In the genomic region with DNA sequence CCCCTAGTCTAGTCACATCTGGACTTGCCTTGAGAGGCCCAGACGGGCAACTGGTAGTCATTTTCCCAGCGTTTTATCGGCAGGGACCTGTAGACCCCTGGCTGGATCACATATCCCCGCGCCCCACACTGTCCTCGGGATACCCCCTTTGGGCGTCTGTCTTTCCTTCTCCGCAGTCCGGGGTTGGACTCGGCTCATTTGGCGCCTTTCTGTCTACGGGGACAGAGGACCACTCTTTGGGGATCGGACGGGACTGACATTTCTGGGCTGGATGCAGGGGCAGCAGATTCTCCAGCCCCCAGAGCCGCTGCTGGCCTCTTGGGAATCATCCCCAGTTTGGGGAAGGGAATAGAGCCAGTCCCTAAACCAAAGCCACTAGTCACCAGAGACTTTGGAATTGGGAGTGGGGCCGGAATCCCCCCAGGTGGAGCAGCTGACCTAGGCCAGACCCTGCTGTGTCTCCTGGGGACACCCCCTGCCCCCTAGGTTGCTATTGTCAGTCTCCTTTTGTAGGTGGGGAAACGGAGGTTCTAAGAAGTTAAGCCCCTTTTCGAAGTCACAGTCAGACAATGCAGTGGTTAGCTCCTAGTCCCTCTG, we compare ENCODE assay signal across 8 cellular contexts. TPM values are rescaled to one million over a fixed set of nuclear protein-coding genes. Genes with fewer than 3 reads are reported as not detected.
A peak's percentile ranks its signal among the peaks of the same experiment; 100 is the strongest.
DNase-seq lines count a peak whose midpoint lies in the region; ATAC-seq lines count a peak whose summit lies in the region.

No MANE protein-coding gene starts in this region.

- H3K9me3 Mint-ChIP-seq in activated CD4-positive, alpha-beta memory T cell treated with anti-CD3 and anti-CD28 coated beads for 36 hours = no peaks in the 10 kb centered on the region
- H3K9me3 Mint-ChIP-seq in stimulated activated effector memory CD8-positive, alpha-beta T cell treated with anti-CD3 and anti-CD28 coated beads, Interleukin-12 subunit alpha, Interleukin-12 subunit beta, amount 100 ng/mL, for 72 hours = no peaks in the 10 kb centered on the region

- H3K27ac Mint-ChIP-seq in activated CD4-positive, alpha-beta memory T cell treated with anti-CD3 and anti-CD28 coated beads for 36 hours = peak overlapping the region; percentile 72
- H3K27ac Mint-ChIP-seq in stimulated activated effector memory CD8-positive, alpha-beta T cell treated with anti-CD3 and anti-CD28 coated beads, Interleukin-12 subunit alpha, Interleukin-12 subunit beta, amount 100 ng/mL, for 72 hours = peak overlapping the region; percentile 86

- CTCF ChIA-PET in activated CD4-positive, alpha-beta memory T cell treated with anti-CD3 and anti-CD28 coated beads for 36 hours (lab: Charles Lee) = interaction anchor here (1.3 to 3.4 kb wide), 7 partner anchors 10 to 275 kb away, joined by 3 to 18 read pairs (median 6); no protein-coding TSS in a partner anchor

- H3K27me3 Mint-ChIP-seq in activated CD4-positive, alpha-beta memory T cell treated with anti-CD3 and anti-CD28 coated beads for 36 hours = no peaks in the 10 kb centered on the region

- DNase-seq in activated CD8-positive, alpha-beta memory T cell treated with anti-CD3 and anti-CD28 coated beads for 24 hours = peak; percentile 63
- no peak for DNase-seq in activated CD8-positive, alpha-beta memory T cell treated with anti-CD3 and anti-CD28 coated beads, Interleukin-2, amount 50 U/mL, for 4 hours
- no peak for DNase-seq in activated CD4-positive, alpha-beta memory T cell treated with anti-CD3 and anti-CD28 coated beads for 36 hours
- DNase-seq in hepatic stellate cell (ENCODE audit: low spot score) (peak; percentile 46), NCI-H1105 (lab: John Stamatoyannopoulos, UW) (no peak)
- DNase-seq in stimulated activated effector memory CD8-positive, alpha-beta T cell treated with anti-CD3 and anti-CD28 coated beads, Interleukin-12 subunit alpha, Interleukin-12 subunit beta, amount 100 ng/mL, for 72 hours (ENCODE audit: low spot score in 2 of 2) = no peak

- intact Hi-C loops in activated CD4-positive, alpha-beta memory T cell treated with anti-CD3 and anti-CD28 coated beads for 36 hours (cut with micrococcal nuclease) = loop anchor here (2.0 to 10.0 kb wide), 3 partner anchors 47 to 561 kb away; a partner anchor contains a TSS

- peaks cover 38% of the 10 kb centered on the region for H3K4me1 Mint-ChIP-seq in activated CD4-positive, alpha-beta memory T cell treated with anti-CD3 and anti-CD28 coated beads for 36 hours (ENCODE audit: low read depth)
- H3K4me1 Mint-ChIP-seq in stimulated activated effector memory CD8-positive, alpha-beta T cell treated with anti-CD3 and anti-CD28 coated beads, Interleukin-12 subunit alpha, Interleukin-12 subunit beta, amount 100 ng/mL, for 72 hours = peaks cover 51% of the 10 kb centered on the region

- H3K36me3 Mint-ChIP-seq in activated CD4-positive, alpha-beta memory T cell treated with anti-CD3 and anti-CD28 coated beads for 36 hours = peaks cover 5% of the 10 kb centered on the region
- H3K36me3 Mint-ChIP-seq in stimulated activated effector memory CD8-positive, alpha-beta T cell treated with anti-CD3 and anti-CD28 coated beads, Interleukin-12 subunit alpha, Interleukin-12 subunit beta, amount 100 ng/mL, for 72 hours = peaks cover 18% of the 10 kb centered on the region

- peak overlapping the region; percentile 92 for H3K4me3 Mint-ChIP-seq in activated CD4-positive, alpha-beta memory T cell treated with anti-CD3 and anti-CD28 coated beads for 36 hours
- peak overlapping the region; percentile 78 for H3K4me3 Mint-ChIP-seq in stimulated activated effector memory CD8-positive, alpha-beta T cell treated with anti-CD3 and anti-CD28 coated beads, Interleukin-12 subunit alpha, Interleukin-12 subunit beta, amount 100 ng/mL, for 72 hours

- no peak for ATAC-seq in stimulated activated effector memory CD8-positive, alpha-beta T cell treated with anti-CD3 and anti-CD28 coated beads, Interleukin-12 subunit alpha, Interleukin-12 subunit beta, amount 100 ng/mL, for 72 hours
- no peak for ATAC-seq in HG03159 (IDR thresholded peaks at IDR 0.05; ENCODE audit: unreplicated experiment)
- ATAC-seq in HG03571 (IDR thresholded peaks at IDR 0.05; ENCODE audit: unreplicated experiment) = no peak

- POLR2A ChIA-PET in activated CD4-positive, alpha-beta memory T cell treated with anti-CD3 and anti-CD28 coated beads for 36 hours (lab: Charles Lee) = interaction anchor here (1.3 to 1.9 kb wide), 3 partner anchors 8 to 12 kb away, joined by 3 to 7 read pairs (median 5); no protein-coding TSS in a partner anchor

RNA-seq across cellular contexts. Expression of a gene that starts 0.7 kb away (rescaled TPM):
- 10 to 100 TPM; 18.0 to 20.1 TPM for total RNA-seq in activated CD4-positive, alpha-beta memory T cell treated with anti-CD3 and anti-CD28 coated beads for 36 hours

Comparison
In these comparisons a context has a peak if more than half of its experiments do, and no peak if none do; other contexts are left out.
1. DNase-seq: peak in activated CD8-positive, alpha-beta memory T cell treated with anti-CD3 and anti-CD28 coated beads for 24 hours (single experiment) and hepatic stellate cell (single experiment); none in activated CD8-positive, alpha-beta memory T cell treated with anti-CD3 and anti-CD28 coated beads, Interleukin-2, amount 50 U/mL, for 4 hours (single experiment), activated CD4-positive, alpha-beta memory T cell treated with anti-CD3 and anti-CD28 coated beads for 36 hours (single experiment), stimulated activated effector memory CD8-positive, alpha-beta T cell treated with anti-CD3 and anti-CD28 coated beads, Interleukin-12 subunit alpha, Interleukin-12 subunit beta, amount 100 ng/mL, for 72 hours (0 of 2) and NCI-H1105 (single experiment).